30 cellular contexts compared by ENCODE assay signal in genomic region chr12:123286997-123287396, GRCh38. TPM values are rescaled to one million over a fixed set of nuclear protein-coding genes. Genes with fewer than 3 reads are reported as not detected.
A peak's percentile ranks its signal among the peaks of the same experiment; 100 is the strongest.
DNase-seq lines count a peak whose midpoint lies in the region; ATAC-seq, FAIRE-seq and TF ChIP-seq lines count a peak whose summit lies in the region.
"Had no signal": no experiment of that assay in that cellular context is flagged by ENCODE, and none has a peak within 500 bp of the region (broad histone marks: within the 10 kb centered on the region; RNA-seq: fewer than 3 reads in every experiment).

No MANE protein-coding gene starts in this region.

- WGBS in heart right ventricle, 2 donors, result 60 to 74% methylated on average over 4 of the region's 4 CpGs

- H3K27me3 ChIP-seq in cardiac muscle cell (no peaks in the 10 kb centered on the region), heart right ventricle (no peaks in the 10 kb centered on the region), iPS-15b (ENCODE audit: control insufficient read depth, insufficient read depth, low read length) (no peaks in the 10 kb centered on the region)
- H3K27me3 ChIP-seq: neutrophil, right lobe of liver, spleen, testis had no signal

- H3K27ac ChIP-seq in cardiac muscle cell (peak overlapping the region; percentile 36), heart right ventricle (no peak overlapping the region), SK-N-MC (peak overlapping the region; percentile 10; the same call in 1 of the 2 replicates)
- H3K27ac ChIP-seq: left ventricle myocardium inferior, neutrophil, right lobe of liver, spleen, testis had no signal

- H3K4me3 ChIP-seq in cardiac muscle cell (no peak overlapping the region), heart right ventricle (no peak overlapping the region), SK-N-MC (no peak overlapping the region), iPS-15b (ENCODE audit: low read depth, low read length) (no peak overlapping the region)
- H3K4me3 ChIP-seq: left ventricle myocardium inferior, right lobe of liver, spleen, testis had no signal

- DNase-seq in cardiac muscle cell (ENCODE audit: low read depth in 1 of 2, low spot score in 1 of 2), result no peak
- DNase-seq in heart right ventricle, result no peak
- DNase-seq in SK-N-MC (ENCODE audit: low read depth, low spot score), result no peak
- no peak for DNase-seq in midbrain (lab: John Stamatoyannopoulos, UW)
- DNase-seq in HTR-8/SVneo (ENCODE audit: insufficient read length, low spot score), result no peak
- no peak for DNase-seq in NCI-H1436 treated with DMSO at 0.1 percent for 48 hours (lab: John Stamatoyannopoulos, UW)
- DNase-seq: activated CD4-positive, alpha-beta T cell treated with anti-CD3 and anti-CD28 coated beads, Interleukin-2, amount 50 U/mL, for 48 hours; activated CD4-positive, CD25-positive, alpha-beta regulatory T cell treated with anti-CD3 and anti-CD28 coated beads, Interleukin-2, amount 50 U/mL, for 72 hours; activated CD8-positive, alpha-beta memory T cell treated with anti-CD3 and anti-CD28 coated beads, Interleukin-2, amount 50 U/mL, for 48 hours; AML-193; CD4-positive, CD25-positive, alpha-beta regulatory T cell; GOT3; IMR-90; left ventricle myocardium inferior; mesenchymal stem cell; NCI-H2107; NCI-H345; right lobe of liver; spleen; stimulated activated CD4-positive, alpha-beta T cell treated with anti-CD3 and anti-CD28 coated beads, Interleukin-2, amount 100 ng/mL, for 24 hours; stimulated activated naive CD8-positive, alpha-beta T cell treated with anti-CD3 and anti-CD28 coated beads, Interleukin-15, Interleukin-2, amounts not matched to agents 100 U/mL and 50 U/mL, for 24 hours; T-cell; testis had no signal

- no peak for TF ChIP-seq CTCF in cardiac muscle cell (IDR thresholded peaks at IDR 0.05; ENCODE audit: low read depth, low read length)
- TF ChIP-seq CTCF in heart right ventricle (IDR thresholded peaks at IDR 0.05), result no peak

- intact Hi-C loops in heart right ventricle (cut with DNase I), result no loop called here

- H3K9me3 ChIP-seq in cardiac muscle cell (ENCODE audit: low read depth) (no peaks in the 10 kb centered on the region), heart right ventricle (no peaks in the 10 kb centered on the region), SK-N-MC (ENCODE audit: low read depth, low read length) (no peaks in the 10 kb centered on the region), iPS-15b (ENCODE audit: control insufficient read depth, insufficient read depth, low read length) (no peaks in the 10 kb centered on the region)
- H3K9me3 ChIP-seq: left ventricle myocardium inferior, neutrophil, right lobe of liver, spleen, testis had no signal

- H3K9ac ChIP-seq in SK-N-MC (ENCODE audit: insufficient read length) (no peak overlapping the region), iPS-15b (ENCODE audit: low read depth, low read length) (peak overlapping the region; percentile 28)

- no peak for ATAC-seq in heart right ventricle
- no peak for ATAC-seq in HG02852 (IDR thresholded peaks at IDR 0.05; ENCODE audit: unreplicated experiment)
- ATAC-seq: stimulated activated naive CD8-positive, alpha-beta T cell treated with anti-CD3 and anti-CD28 coated beads, Interleukin-15, Interleukin-2, amounts not matched to agents 100 U/mL and 50 U/mL, for 24 hours; T-cell had no signal

- H3K36me3 ChIP-seq in cardiac muscle cell, result peaks cover 5% of the 10 kb centered on the region
- H3K36me3 ChIP-seq in heart right ventricle, result peaks cover 0 to 32% (median 9%) of the 10 kb centered on the region in 9 donors
- no peaks in the 10 kb centered on the region; the same call in 1 of the 2 replicates for H3K36me3 ChIP-seq in SK-N-MC (ENCODE audit: insufficient read depth, low read length)
- H3K36me3 ChIP-seq in iPS-15b (ENCODE audit: control insufficient read depth, insufficient read depth, low read length), result no peaks in the 10 kb centered on the region

- FAIRE-seq in HTR-8/SVneo (lab: Jason Lieb, UNC), result no peak
- FAIRE-seq: bronchial epithelial cell, D721Med, islet of Langerhans, urothelium cell line had no signal

- H3K4me1 ChIP-seq in cardiac muscle cell (ENCODE audit: low read depth) (no peaks in the 10 kb centered on the region), heart right ventricle (no peaks in the 10 kb centered on the region), iPS-15b (ENCODE audit: control insufficient read depth, insufficient read depth, low read length) (peaks cover 5% of the 10 kb centered on the region)
- H3K4me1 ChIP-seq: left ventricle myocardium inferior, right lobe of liver, spleen, testis had no signal

RNA-seq across cellular contexts. Expression of gene CDK2AP1, which starts 15.3 kb away (rescaled TPM):
- total RNA-seq in cardiac muscle cell (48.0 and 60.7 TPM in 2 replicates), heart right ventricle (10 to 100 TPM; 55.6 to 80.5 (median 63.4) TPM)
- polyA plus RNA-seq in cardiac muscle cell (101 and 122 TPM in 2 replicates), heart right ventricle (100 to 1,000 TPM in 1 of 2 donors, 10 to 100 TPM in 1; 83.1 to 188 TPM)

RNA-seq across cellular contexts. Expression of gene MTRFR, which starts 53.8 kb away (rescaled TPM):
- total RNA-seq in cardiac muscle cell (15.0 and 25.8 TPM in 2 replicates), heart right ventricle (10 to 100 TPM in 8 of 10 donors, 1 to 10 TPM in 2; 9.5 to 12.1 (median 10.8) TPM)
- polyA plus RNA-seq in cardiac muscle cell (31.9 and 40.8 TPM in 2 replicates), heart right ventricle (10 to 100 TPM; 12.1 to 20.9 TPM)

RNA-seq across cellular contexts. Expression of gene MPHOSPH9, which starts 54.1 kb away (rescaled TPM):
- total RNA-seq in cardiac muscle cell (47.8 and 90.9 TPM in 2 replicates), heart right ventricle (10 to 100 TPM; 19.7 to 33.6 (median 27.1) TPM)
- polyA plus RNA-seq in cardiac muscle cell (18.1 and 42.8 TPM in 2 replicates), heart right ventricle (10 to 100 TPM in 1 of 2 donors, 1 to 10 TPM in 1; 4.1 to 11.3 TPM)

Comparison
In these comparisons a context has a peak if more than half of its experiments do, and no peak if none do; other contexts are left out.
1. H3K27ac ChIP-seq: peak in cardiac muscle cell (single experiment) and SK-N-MC (single experiment); none in heart right ventricle (0 of 10).